1 cellular context compared by ENCODE assay signal in genomic region chrX:6223516-6223915, GRCh38.
TF ChIP-seq lines count a peak whose summit lies in the region.

No MANE protein-coding gene starts in this region.

TF ChIP-seq in WTC11, 78 proteins besides CTCF, POLR2A, EP300 and RAD21 (continued from another document):
- TF ChIP-seq ZNF281 (CRISPR knock-in tag; IDR thresholded peaks at IDR 0.05) (no peak), ZBTB21 (CRISPR knock-in tag; IDR thresholded peaks at IDR 0.05; ENCODE audit: borderline replicate concordance) (no peak)
